8 cellular contexts compared by ENCODE assay signal in genomic region chr14:51990488-51990887, GRCh38. TPM values are rescaled to one million over a fixed set of nuclear protein-coding genes. Genes with fewer than 3 reads are reported as not detected.
A peak's percentile ranks its signal among the peaks of the same experiment; 100 is the strongest.
DNase-seq lines count a peak whose midpoint lies in the region; ATAC-seq and TF ChIP-seq lines count a peak whose summit lies in the region.

No MANE protein-coding gene starts in this region.

- peaks cover 18% of the 10 kb centered on the region for H3K4me1 ChIP-seq in adipocyte (ENCODE audit: control insufficient read depth, insufficient read depth, low read length)
- H3K4me1 ChIP-seq in right lobe of liver = peaks cover 0 to 20% (median 4%) of the 10 kb centered on the region in 4 donors
- H3K4me1 ChIP-seq in tibial nerve = peaks cover 0 to 54% (median 7%) of the 10 kb centered on the region in 4 donors

- H3K36me3 ChIP-seq in adipocyte (ENCODE audit: control insufficient read depth, insufficient read depth, low read length, severe bottlenecking) (peaks cover 42% of the 10 kb centered on the region), right lobe of liver (peaks cover 0 to 43% (median 2%) of the 10 kb centered on the region in 4 donors), tibial nerve (peaks cover 0 to 28% (median 0%) of the 10 kb centered on the region in 3 donors)

- peak overlapping the region; percentile 94 for H3K9ac ChIP-seq in adipocyte (ENCODE audit: low read length)

- no peak for ATAC-seq in activated T-cell treated with anti-CD3 and anti-CD28 coated beads, Interleukin-2, amount 50 U/mL, for 4 hours
- ATAC-seq in right lobe of liver (no peak), GM18511 (IDR thresholded peaks at IDR 0.05; ENCODE audit: unreplicated experiment) (no peak), GM18861 (IDR thresholded peaks at IDR 0.05; ENCODE audit: unreplicated experiment) (no peak)

- no peaks in the 10 kb centered on the region for H3K9me3 Mint-ChIP-seq in activated T-cell treated with anti-CD3 and anti-CD28 coated beads, Interleukin-2, amount 50 U/mL, for 4 hours

- TF ChIP-seq EP300 in tibial nerve (IDR thresholded peaks at IDR 0.05) = no peak

- no peaks in the 10 kb centered on the region for H3K27me3 ChIP-seq in adipocyte (replicated peaks; ENCODE audit: control insufficient read depth, insufficient read depth, low read length)
- no peaks in the 10 kb centered on the region for H3K27me3 ChIP-seq in right lobe of liver
- H3K27me3 ChIP-seq in tibial nerve = no peaks in the 10 kb centered on the region

- TF ChIP-seq CTCF in right lobe of liver (IDR thresholded peaks at IDR 0.05) = no peak
- TF ChIP-seq CTCF in tibial nerve (IDR thresholded peaks at IDR 0.05) = no peak

- peak overlapping the region; percentile 92 for H3K4me3 Mint-ChIP-seq in activated T-cell treated with anti-CD3 and anti-CD28 coated beads, Interleukin-2, amount 50 U/mL, for 4 hours

- TF ChIP-seq POLR2A in right lobe of liver (IDR thresholded peaks at IDR 0.05) (no peak), tibial nerve (IDR thresholded peaks at IDR 0.05) (no peak)

- H3K4me3 ChIP-seq in adipocyte (ENCODE audit: low read length) (peak overlapping the region; percentile 95), right lobe of liver (peak overlapping the region; percentile 88 to 92 (median 91)), tibial nerve (peak overlapping the region in 3 of 4 donors; percentile 76 to 95 (median 94))

- H3K4me1 Mint-ChIP-seq in activated T-cell treated with anti-CD3 and anti-CD28 coated beads, Interleukin-2, amount 50 U/mL, for 4 hours (ENCODE audit: low read depth) = peaks cover 41% of the 10 kb centered on the region

- H3K27me3 Mint-ChIP-seq in activated T-cell treated with anti-CD3 and anti-CD28 coated beads, Interleukin-2, amount 50 U/mL, for 4 hours (ENCODE audit: low read depth) = no peaks in the 10 kb centered on the region

- WGBS in right lobe of liver (ENCODE audit: insufficient coverage, low coverage, low lambda C conversion rate, missing lambda C conversion rate) = 66% methylated on average over 3 of the region's 3 CpGs
- WGBS in tibial nerve, 2 donors = 54 to 55% methylated on average over 3 of the region's 3 CpGs

- H3K9me3 ChIP-seq in adipocyte (ENCODE audit: control insufficient read depth, low read length) (no peaks in the 10 kb centered on the region), right lobe of liver (no peaks in the 10 kb centered on the region), tibial nerve (no peaks in the 10 kb centered on the region)

- H3K36me3 Mint-ChIP-seq in activated T-cell treated with anti-CD3 and anti-CD28 coated beads, Interleukin-2, amount 50 U/mL, for 4 hours (ENCODE audit: insufficient read depth) = peaks cover 27% of the 10 kb centered on the region

- no peak overlapping the region for H3K27ac ChIP-seq in right lobe of liver
- H3K27ac ChIP-seq in tibial nerve = peak overlapping the region in 2 of 4 donors; percentile 88 to 93

- no peak for DNase-seq in activated T-cell treated with anti-CD3 and anti-CD28 coated beads, Interleukin-2, amount 50 U/mL, for 4 hours
- DNase-seq in activated T-cell treated with anti-CD3 and anti-CD28 coated beads, Interleukin-2, amount 50 U/mL, for 48 hours = no peak
- no peak for DNase-seq in adipocyte (ENCODE audit: low read depth)
- DNase-seq in right lobe of liver = no peak
- no peak for DNase-seq in tibial nerve (ENCODE audit: low spot score in 2 of 2)
- no peak for DNase-seq in NCI-H2227 (lab: John Stamatoyannopoulos, UW; ENCODE audit: unreplicated experiment)

- intact Hi-C loops in right lobe of liver (cut with DNase I) = no loop called here

RNA-seq across cellular contexts. Expression of gene RTRAF, which starts 1.1 kb away (rescaled TPM):
- 100 to 1,000 TPM; 252 to 270 (median 270) TPM for total RNA-seq in activated T-cell treated with anti-CD3 and anti-CD28 coated beads, Interleukin-2, amount 50 U/mL, for 4 hours
- total RNA-seq in right lobe of liver (10 to 100 TPM; 35.1 to 73.0 (median 55.4) TPM), tibial nerve (10 to 100 TPM; 16.7 to 50.7 (median 35.7) TPM)
